In the genomic region with DNA sequence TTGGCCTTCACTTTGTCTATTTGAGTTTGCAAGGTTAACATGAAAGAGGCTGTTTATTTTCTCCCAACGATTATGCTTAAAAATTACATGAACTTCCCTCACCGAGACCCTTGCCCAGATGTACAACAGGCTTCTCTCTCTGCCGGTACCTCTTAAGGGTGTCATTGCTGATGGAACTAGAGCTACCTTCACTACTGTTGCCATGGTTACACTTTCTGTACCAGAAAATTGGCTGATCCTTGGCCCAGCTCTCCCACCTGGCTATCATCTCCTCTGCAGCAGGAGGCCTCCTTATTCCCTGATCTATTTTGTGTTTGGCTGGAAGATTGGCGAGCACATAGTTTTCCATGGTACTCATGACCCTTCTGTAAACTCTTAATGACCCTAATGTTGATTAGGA, we compare ENCODE assay signal across 1 cellular context.
TF ChIP-seq lines count a peak whose summit lies in the region.

No MANE protein-coding gene starts in this region.

TF ChIP-seq in GM23338, 12 proteins besides CTCF, POLR2A, EP300 and RAD21 (continued from another document):
- TF ChIP-seq, protein P1, sequence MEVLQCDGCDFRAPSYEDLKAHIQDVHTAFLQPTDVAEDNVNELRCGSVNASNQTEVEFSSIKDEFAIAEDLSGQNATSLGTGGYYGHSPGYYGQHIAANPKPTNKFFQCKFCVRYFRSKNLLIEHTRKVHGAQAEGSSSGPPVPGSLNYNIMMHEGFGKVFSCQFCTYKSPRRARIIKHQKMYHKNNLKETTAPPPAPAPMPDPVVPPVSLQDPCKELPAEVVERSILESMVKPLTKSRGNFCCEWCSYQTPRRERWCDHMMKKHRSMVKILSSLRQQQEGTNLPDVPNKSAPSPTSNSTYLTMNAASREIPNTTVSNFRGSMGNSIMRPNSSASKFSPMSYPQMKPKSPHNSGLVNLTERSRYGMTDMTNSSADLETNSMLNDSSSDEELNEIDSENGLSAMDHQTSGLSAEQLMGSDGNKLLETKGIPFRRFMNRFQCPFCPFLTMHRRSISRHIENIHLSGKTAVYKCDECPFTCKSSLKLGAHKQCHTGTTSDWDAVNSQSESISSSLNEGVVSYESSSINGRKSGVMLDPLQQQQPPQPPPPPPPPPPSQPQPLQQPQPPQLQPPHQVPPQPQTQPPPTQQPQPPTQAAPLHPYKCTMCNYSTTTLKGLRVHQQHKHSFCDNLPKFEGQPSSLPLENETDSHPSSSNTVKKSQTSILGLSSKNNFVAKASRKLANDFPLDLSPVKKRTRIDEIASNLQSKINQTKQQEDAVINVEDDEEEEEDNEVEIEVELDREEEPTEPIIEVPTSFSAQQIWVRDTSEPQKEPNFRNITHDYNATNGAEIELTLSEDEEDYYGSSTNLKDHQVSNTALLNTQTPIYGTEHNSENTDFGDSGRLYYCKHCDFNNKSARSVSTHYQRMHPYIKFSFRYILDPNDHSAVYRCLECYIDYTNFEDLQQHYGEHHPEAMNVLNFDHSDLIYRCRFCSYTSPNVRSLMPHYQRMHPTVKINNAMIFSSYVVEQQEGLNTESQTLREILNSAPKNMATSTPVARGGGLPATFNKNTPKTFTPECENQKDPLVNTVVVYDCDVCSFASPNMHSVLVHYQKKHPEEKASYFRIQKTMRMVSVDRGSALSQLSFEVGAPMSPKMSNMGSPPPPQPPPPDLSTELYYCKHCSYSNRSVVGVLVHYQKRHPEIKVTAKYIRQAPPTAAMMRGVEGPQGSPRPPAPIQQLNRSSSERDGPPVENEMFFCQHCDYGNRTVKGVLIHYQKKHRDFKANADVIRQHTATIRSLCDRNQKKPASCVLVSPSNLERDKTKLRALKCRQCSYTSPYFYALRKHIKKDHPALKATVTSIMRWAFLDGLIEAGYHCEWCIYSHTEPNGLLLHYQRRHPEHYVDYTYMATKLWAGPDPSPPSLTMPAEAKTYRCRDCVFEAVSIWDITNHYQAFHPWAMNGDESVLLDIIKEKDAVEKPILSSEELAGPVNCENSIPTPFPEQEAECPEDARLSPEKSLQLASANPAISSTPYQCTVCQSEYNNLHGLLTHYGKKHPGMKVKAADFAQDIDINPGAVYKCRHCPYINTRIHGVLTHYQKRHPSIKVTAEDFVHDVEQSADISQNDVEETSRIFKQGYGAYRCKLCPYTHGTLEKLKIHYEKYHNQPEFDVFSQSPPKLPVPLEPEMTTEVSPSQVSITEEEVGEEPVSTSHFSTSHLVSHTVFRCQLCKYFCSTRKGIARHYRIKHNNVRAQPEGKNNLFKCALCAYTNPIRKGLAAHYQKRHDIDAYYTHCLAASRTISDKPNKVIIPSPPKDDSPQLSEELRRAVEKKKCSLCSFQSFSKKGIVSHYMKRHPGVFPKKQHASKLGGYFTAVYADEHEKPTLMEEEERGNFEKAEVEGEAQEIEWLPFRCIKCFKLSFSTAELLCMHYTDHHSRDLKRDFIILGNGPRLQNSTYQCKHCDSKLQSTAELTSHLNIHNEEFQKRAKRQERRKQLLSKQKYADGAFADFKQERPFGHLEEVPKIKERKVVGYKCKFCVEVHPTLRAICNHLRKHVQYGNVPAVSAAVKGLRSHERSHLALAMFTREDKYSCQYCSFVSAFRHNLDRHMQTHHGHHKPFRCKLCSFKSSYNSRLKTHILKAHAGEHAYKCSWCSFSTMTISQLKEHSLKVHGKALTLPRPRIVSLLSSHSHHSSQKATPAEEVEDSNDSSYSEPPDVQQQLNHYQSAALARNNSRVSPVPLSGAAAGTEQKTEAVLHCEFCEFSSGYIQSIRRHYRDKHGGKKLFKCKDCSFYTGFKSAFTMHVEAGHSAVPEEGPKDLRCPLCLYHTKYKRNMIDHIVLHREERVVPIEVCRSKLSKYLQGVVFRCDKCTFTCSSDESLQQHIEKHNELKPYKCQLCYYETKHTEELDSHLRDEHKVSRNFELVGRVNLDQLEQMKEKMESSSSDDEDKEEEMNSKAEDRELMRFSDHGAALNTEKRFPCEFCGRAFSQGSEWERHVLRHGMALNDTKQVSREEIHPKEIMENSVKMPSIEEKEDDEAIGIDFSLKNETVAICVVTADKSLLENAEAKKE (CRISPR knock-in tag; IDR thresholded peaks at IDR 0.05), result no peak
- TF ChIP-seq EZH2 (IDR thresholded peaks at IDR 0.05; ENCODE audit: low read depth, unreplicated experiment), result no peak
